Comparison of ENCODE assay signal across 10 cellular contexts in genomic region chr6:90068264-90068663, GRCh38.
DNase-seq lines count a peak whose midpoint lies in the region; ATAC-seq and TF ChIP-seq lines count a peak whose summit lies in the region.
"Had no signal": no experiment of that assay in that cellular context is flagged by ENCODE, and none has a peak within 500 bp of the region (broad histone marks: within the 10 kb centered on the region; RNA-seq: fewer than 3 reads in every experiment).

No MANE protein-coding gene starts in this region.

- H3K9me3 ChIP-seq in SK-N-SH (no peaks in the 10 kb centered on the region), stomach (no peaks in the 10 kb centered on the region), PC-9 (ENCODE audit: insufficient read depth, low read depth) (no peaks in the 10 kb centered on the region)

- WGBS in SK-N-SH (ENCODE audit: low lambda C conversion rate): 18% methylated on average over 2 of the region's 2 CpGs
- 45 to 54% (median 52%) methylated on average over 2 of the region's 2 CpGs for WGBS in stomach, 5 donors

- H4K20me1 ChIP-seq in SK-N-SH (ENCODE audit: insufficient read depth) (no peaks in the 10 kb centered on the region), PC-9 (ENCODE audit: insufficient read depth) (no peaks in the 10 kb centered on the region)

- H3F3A ChIP-seq in SK-N-SH (replicated peaks; ENCODE audit: insufficient read depth) (no peaks in the 10 kb centered on the region), PC-9 (ENCODE audit: insufficient read depth, low read depth) (no peaks in the 10 kb centered on the region)

- CTCF ChIA-PET in SK-N-SH (lab: Yijun Ruan, JAX): interaction anchor here (1.1 kb wide), 1 partner anchor 23 kb away, joined by 3 read pairs; no protein-coding TSS in a partner anchor
- CTCF ChIA-PET in PC-9 (lab: Charles Lee): no interaction called here

- H3K4me1 ChIP-seq in SK-N-SH (ENCODE audit: control insufficient read depth in 1 of 2, insufficient read depth in 2 of 2, low read depth in 1 of 2, low read length in 1 of 2) (peaks cover 7 to 10% of the 10 kb centered on the region in 2 experiments; a peak in 2 of 4 replicates), stomach (no peaks in the 10 kb centered on the region), PC-9 (replicated peaks; ENCODE audit: insufficient read depth) (no peaks in the 10 kb centered on the region)

- no peaks in the 10 kb centered on the region for H3K79me2 ChIP-seq in SK-N-SH (ENCODE audit: insufficient read depth)
- no peaks in the 10 kb centered on the region for H3K79me2 ChIP-seq in PC-9 (ENCODE audit: low read depth)

- TF ChIP-seq EP300 in SK-N-SH (IDR thresholded peaks at IDR 0.05; ENCODE audit: borderline replicate concordance in 1 of 2, low read depth in 1 of 2, low read length in 1 of 2): 0 out of 4 replicates have a peak, but pooled peaks of 1 of the 2 experiments have one; percentile 49
- TF ChIP-seq EP300 in stomach (IDR thresholded peaks at IDR 0.05): no peak

- TF ChIP-seq RAD21 in SK-N-SH (IDR thresholded peaks at IDR 0.05; ENCODE audit: low read length): no peak

- no peak for TF ChIP-seq POLR2A in stomach (IDR thresholded peaks at IDR 0.05)

- POLR2A ChIA-PET in SK-N-SH (lab: Yijun Ruan, JAX) (no interaction called here), PC-9 (lab: Charles Lee; ENCODE audit: unreplicated experiment) (no interaction called here)

- intact Hi-C loops in stomach (cut with DNase I; ENCODE audit: low total_unique reads) (no loop called here), PC-9 (cut with micrococcal nuclease; ENCODE audit: unreplicated experiment) (no loop called here)

- no TSS peak for BruUV-seq in PC-9 (replicated peaks; lab: Mats Ljungman, UMichigan)

- peak overlapping the region in 1 of 2 experiments; percentile 37; a peak in 1 of 4 replicates for H3K27ac ChIP-seq in SK-N-SH (ENCODE audit: low read depth in 2 of 2, low read length in 1 of 2)
- H3K27ac ChIP-seq in stomach: no peak overlapping the region
- H3K27ac ChIP-seq in PC-9: no peak overlapping the region
- H3K27ac ChIP-seq: coronary artery had no signal

- H3K4me2 ChIP-seq in SK-N-SH (peak overlapping the region; percentile 30; the same call in 1 of the 2 replicates), PC-9 (no peak overlapping the region)

- no peak overlapping the region for H3K4me3 ChIP-seq in SK-N-SH (ENCODE audit: low read depth in 2 of 2, low read length in 1 of 2)
- H3K4me3 ChIP-seq in fibroblast of villous mesenchyme (ENCODE audit: low read depth, low read length): no peak overlapping the region
- H3K4me3 ChIP-seq in stomach: no peak overlapping the region
- H3K4me3 ChIP-seq in PC-9: no peak overlapping the region
- H3K4me3 ChIP-seq: coronary artery had no signal

- H2AFZ ChIP-seq in SK-N-SH (ENCODE audit: low read depth) (no peak overlapping the region), PC-9 (no peak overlapping the region)

- peak; percentile 10 for DNase-seq in stimulated activated naive CD4-positive, alpha-beta T cell treated with Interleukin-2 at 50 U/mL for 16 hours (lab: John Stamatoyannopoulos, UW)
- no peak for DNase-seq in stimulated activated naive CD4-positive, alpha-beta T cell (lab: John Stamatoyannopoulos, UW)
- DNase-seq in SK-N-SH: no peak
- peak; percentile 70 for DNase-seq in fibroblast of villous mesenchyme (ENCODE audit: low read depth)
- no peak for DNase-seq in stomach
- no peak for DNase-seq in PC-9
- DNase-seq in NCI-H1436 (lab: John Stamatoyannopoulos, UW): no peak
- DNase-seq: T-cell had no signal

- H3K9ac ChIP-seq in SK-N-SH: no peak overlapping the region

- H3K27me3 ChIP-seq in SK-N-SH (ENCODE audit: insufficient read depth) (no peaks in the 10 kb centered on the region), stomach (no peaks in the 10 kb centered on the region), PC-9 (ENCODE audit: insufficient read depth, low read depth) (no peaks in the 10 kb centered on the region)

- no peaks in the 10 kb centered on the region for H3K36me3 ChIP-seq in SK-N-SH (replicated peaks in 1 of 2; ENCODE audit: control insufficient read depth in 1 of 2, insufficient read depth in 2 of 2, low read length in 1 of 2)
- H3K36me3 ChIP-seq in stomach: no peaks in the 10 kb centered on the region
- no peaks in the 10 kb centered on the region for H3K36me3 ChIP-seq in PC-9 (ENCODE audit: low read depth)

- no peak for ATAC-seq in HG03175 (IDR thresholded peaks at IDR 0.05; ENCODE audit: unreplicated experiment)
- ATAC-seq: T-cell had no signal

- H3K9me2 ChIP-seq in SK-N-SH (no peaks in the 10 kb centered on the region), PC-9 (ENCODE audit: insufficient read depth) (no peaks in the 10 kb centered on the region)

- TF ChIP-seq CTCF in SK-N-SH (IDR thresholded peaks at IDR 0.05) (no peak), fibroblast of villous mesenchyme (IDR thresholded peaks at IDR 0.05; ENCODE audit: insufficient read depth, low read depth, low read length) (no peak), stomach (IDR thresholded peaks at IDR 0.05) (no peak), PC-9 (conservative IDR thresholded peaks at IDR 0.05) (no peak)

TF ChIP-seq in SK-N-SH, 30 proteins besides CTCF, POLR2A, EP300 and RAD21:
- TF ChIP-seq ELF1 (IDR thresholded peaks at IDR 0.05) (no peak), FOSL2 (IDR thresholded peaks at IDR 0.05; ENCODE audit: borderline replicate concordance, low read depth) (peak; percentile 79), TCF12 (IDR thresholded peaks at IDR 0.05) (peak; percentile 62), JUND (IDR thresholded peaks at IDR 0.05) (peak; percentile 75), RXRA (IDR thresholded peaks at IDR 0.05; ENCODE audit: borderline replicate concordance, low read depth) (peak; percentile 25; the same call in 1 of the 2 replicates)

Comparison
In these comparisons a context has a peak if more than half of its experiments do, and no peak if none do; other contexts are left out.
1. DNase-seq: peak in stimulated activated naive CD4-positive, alpha-beta T cell treated with Interleukin-2 at 50 U/mL for 16 hours (single experiment) and fibroblast of villous mesenchyme (single experiment); none in stimulated activated naive CD4-positive, alpha-beta T cell (0 of 6), SK-N-SH (single experiment), stomach (single experiment), PC-9 (0 of 2) and NCI-H1436 (single experiment).